Comparison of ENCODE assay signal across 12 cellular contexts in genomic region chr14:60965402-60965801, GRCh38. TPM values are rescaled to one million over a fixed set of nuclear protein-coding genes. Genes with fewer than 3 reads are reported as not detected.
DNase-seq lines count a peak whose midpoint lies in the region; ATAC-seq, FAIRE-seq and TF ChIP-seq lines count a peak whose summit lies in the region.
"Had no signal": no experiment of that assay in that cellular context is flagged by ENCODE, and none has a peak within 500 bp of the region (broad histone marks: within the 10 kb centered on the region; RNA-seq: fewer than 3 reads in every experiment).

No MANE protein-coding gene starts in this region.

- no peak for TF ChIP-seq EP300 in K562 (IDR thresholded peaks at IDR 0.05; ENCODE audit: low read length)

- TF ChIP-seq CTCF in AG10803 (conservative IDR thresholded peaks at IDR 0.05; ENCODE audit: low read length), result no peak
- TF ChIP-seq CTCF in K562 (IDR thresholded peaks at IDR 0.05 in 2 of 3, conservative IDR thresholded peaks at IDR 0.05 in 1 of 3; ENCODE audit: insufficient read depth in 2 of 3, low read depth in 1 of 3, low read length in 3 of 3), result no peak

- FAIRE-seq in K562 (lab: Jason Lieb, UNC), result no peak
- FAIRE-seq: H1 had no signal

- in situ Hi-C loops in K562 (cut with MboI), result no loop called here

- no peaks in the 10 kb centered on the region for H3K36me3 ChIP-seq in K562 (ENCODE audit: control insufficient read depth, insufficient read depth, low read length)

- H4K20me1 ChIP-seq in K562 (replicated peaks; ENCODE audit: control insufficient read depth, insufficient read depth, low read length), result no peaks in the 10 kb centered on the region

- CTCF ChIA-PET in K562 (lab: Yijun Ruan, JAX; ENCODE audit: low intra/inter-chr PET ratio), result no interaction called here

- ATAC-seq in K562 (no peak), HG02938 (IDR thresholded peaks at IDR 0.05; ENCODE audit: unreplicated experiment) (no peak)

- no peak overlapping the region for H3K27ac ChIP-seq in K562 (ENCODE audit: extremely low read depth, low read depth, low read length)
- H3K27ac ChIP-seq: KMS-11, RWPE1 had no signal

- TF ChIP-seq RAD21 in K562 (CRISPR knock-in tag; conservative IDR thresholded peaks at IDR 0.05 in 1 of 2, IDR thresholded peaks at IDR 0.05 in 1 of 2), result no peak

- H3K9me3 ChIP-seq in K562 (replicated peaks; ENCODE audit: control insufficient read depth, insufficient read depth, low read depth, low read length), result no peaks in the 10 kb centered on the region

- H3K27me3 ChIP-seq in K562 (ENCODE audit: control insufficient read depth in 2 of 2, insufficient read depth in 2 of 2, low read length in 2 of 2), result no peaks in the 10 kb centered on the region

- no peak overlapping the region for H3K9ac ChIP-seq in K562 (ENCODE audit: insufficient read depth in 1 of 2, low read depth in 2 of 2, low read length in 2 of 2)
- H3K9ac ChIP-seq: KMS-11 had no signal

- intact Hi-C loops in K562 (cut with micrococcal nuclease), result no loop called here

- H3K4me2 ChIP-seq in K562 (ENCODE audit: insufficient read depth, low read length), result no peak overlapping the region
- H3K4me2 ChIP-seq: KMS-11 had no signal

- H3K4me1 ChIP-seq in K562 (replicated peaks in 1 of 2; ENCODE audit: control insufficient read depth in 2 of 2, insufficient read depth in 2 of 2, low read length in 2 of 2), result peaks cover 4 to 5% of the 10 kb centered on the region in 2 experiments; a peak in 3 of 5 replicates

- DNase-seq in AG10803 (ENCODE audit: low read depth) (peak; percentile 65), HT1080 (ENCODE audit: low read depth) (peak; percentile 35), K562 (ENCODE audit: extremely low read depth in 1 of 4, low spot score in 3 of 4) (no peak), kidney glomerular epithelial cell (lab: John Stamatoyannopoulos, UW) (peak; percentile 15), NOMO-1 treated with DMSO at 0.1 percent for 48 hours (lab: John Stamatoyannopoulos, UW; ENCODE audit: unreplicated experiment) (no peak), NCI-H1105 (lab: John Stamatoyannopoulos, UW) (no peak), NCI-H524 (lab: John Stamatoyannopoulos, UW) (no peak)
- DNase-seq: NCI-H345 had no signal

- H2AFZ ChIP-seq in K562 (ENCODE audit: low read depth, low read length), result no peak overlapping the region

- POLR2A ChIA-PET in K562 (lab: Yijun Ruan, JAX), result no interaction called here

- no peaks in the 10 kb centered on the region for H3K9me1 ChIP-seq in K562 (ENCODE audit: control insufficient read depth, insufficient read depth, low read length)

- H3K4me3 ChIP-seq in AG10803 (ENCODE audit: low read length), result no peak overlapping the region
- H3K4me3 ChIP-seq in K562, result no peak overlapping the region

- no peak for TF ChIP-seq POLR2A in K562 (conservative IDR thresholded peaks at IDR 0.05)

- H3K79me2 ChIP-seq in K562 (ENCODE audit: control insufficient read depth, insufficient read depth, low read length), result no peaks in the 10 kb centered on the region

- no TSS peak for BruUV-seq in K562 (replicated peaks; lab: Mats Ljungman, UMichigan)

TF ChIP-seq in K562, 482 proteins besides CTCF, POLR2A, EP300 and RAD21:
- TF ChIP-seq ZBTB8A (IDR thresholded peaks at IDR 0.05; ENCODE audit: partially characterized antibody), result no peak
- TF ChIP-seq GABPB1 (CRISPR knock-in tag; IDR thresholded peaks at IDR 0.05), result no peak
- peak; percentile 52; the same call in 1 of the 2 replicates for TF ChIP-seq JUND (IDR thresholded peaks at IDR 0.05; ENCODE audit: borderline replicate concordance, low read depth, low read length)
- TF ChIP-seq JUND (tag; IDR thresholded peaks at IDR 0.05; ENCODE audit: borderline replicate concordance, low read depth, low read length), result no peak
- peak; percentile 27; the same call in 1 of the 2 replicates for TF ChIP-seq ARID1B (IDR thresholded peaks at IDR 0.05)
- no peak for TF ChIP-seq MYNN (IDR thresholded peaks at IDR 0.05)
- TF ChIP-seq MYNN (CRISPR knock-in tag; IDR thresholded peaks at IDR 0.05), result no peak
- TF ChIP-seq TBL1XR1 (IDR thresholded peaks at IDR 0.05; ENCODE audit: low read length in 2 of 2), result no peak
- no peak for TF ChIP-seq SMARCB1 (IDR thresholded peaks at IDR 0.05; ENCODE audit: insufficient read length, low read depth)
- TF ChIP-seq FOXJ2 (tag; IDR thresholded peaks at IDR 0.05), result no peak
- peak; percentile 35; the same call in 1 of the 2 replicates for TF ChIP-seq CBFA2T3 (IDR thresholded peaks at IDR 0.05)
- TF ChIP-seq NR1H2 (CRISPR knock-in tag; IDR thresholded peaks at IDR 0.05), result no peak
- no peak for TF ChIP-seq RBM22 (IDR thresholded peaks at IDR 0.05; ENCODE audit: low read depth, low read length, poor library complexity, severe bottlenecking)
- TF ChIP-seq FOSL1 (tag; conservative IDR thresholded peaks at IDR 0.05), result peak; percentile 49; the same call in 1 of the 2 replicates
- no peak for TF ChIP-seq NCOA6 (IDR thresholded peaks at IDR 0.05)
- TF ChIP-seq ATF3 (IDR thresholded peaks at IDR 0.05), result 0 out of 2 replicates have a peak, but pooled peaks have one; percentile 22
- TF ChIP-seq ATF3 (CRISPR knock-in tag; conservative IDR thresholded peaks at IDR 0.05), result no peak
- no peak for TF ChIP-seq RBM15 (IDR thresholded peaks at IDR 0.05; ENCODE audit: insufficient read depth, low read length)
- TF ChIP-seq ZNF324 (CRISPR knock-in tag; IDR thresholded peaks at IDR 0.05), result no peak
- peak; percentile 11; the same call in 1 of the 2 replicates for TF ChIP-seq STAT5A (IDR thresholded peaks at IDR 0.05; ENCODE audit: borderline replicate concordance, low read length)

RNA-seq across cellular contexts. Expression of gene TRMT5, which starts 15.5 kb away (rescaled TPM):
- 16.2 and 17.5 TPM in 2 replicates for total RNA-seq in HT1080 (2014; rRNA removed; shearing (Covaris generic))
- polyA plus RNA-seq in HT1080 (2015; cell fraction: cytosol; rRNA removed), result 15.8 and 18.2 TPM in 2 replicates
- 36.6 and 44.0 TPM in 2 replicates for polyA plus RNA-seq in HT1080 (2015; cell fraction: nucleus; rRNA removed)
- total RNA-seq in K562 (2011; cell fraction: chromatin; rRNA removed; ENCODE audit: low replicate concordance), result 2.5 and 13.8 TPM in 2 replicates
- total RNA-seq in K562 (2011; cell fraction: nucleolus; rRNA removed), result 2.1 and 4.8 TPM in 2 replicates
- total RNA-seq in K562 (2011; cell fraction: nucleoplasm; rRNA removed), result 5.3 and 7.5 TPM in 2 replicates
- total RNA-seq in K562 (2014; rRNA removed) (9.4 and 10.0 TPM in 2 replicates), K562 (2014; rRNA removed; fragmentation: Illumina TruSeq; extraction: Trizol) (18.7 and 22.4 TPM in 2 replicates), K562 (2015; rRNA removed; fragmentation: Illumina TruSeq; extraction: Trizol) (13.5 and 13.8 TPM in 2 replicates), K562 (2021) (15.1 and 18.4 TPM in 2 replicates)
- polyA plus RNA-seq in K562 (2011; rRNA removed) (10.2 and 11.7 TPM in 2 replicates), K562 (2014; fragmentation: Illumina TruSeq; extraction: Trizol) (13.7 and 17.7 TPM in 2 replicates), K562 (2014; fragmentation: Nextera tagmentation; extraction: Ambion mirVana) (10 to 100 TPM; 17.3 to 20.0 TPM), K562 (2014; rRNA removed) (8.4 and 16.4 TPM in 2 replicates)
- polyA plus RNA-seq in K562 (2011; cell fraction: cytosol; rRNA removed), result 2.3 and 4.0 TPM in 2 replicates
- polyA plus RNA-seq in K562 (2011; cell fraction: nucleus; rRNA removed), result 7.0 and 9.5 TPM in 2 replicates
- polyA plus RNA-seq in K562 (2012), result 8.8 and 10.6 TPM in 2 replicates
- polyA minus RNA-seq in K562 (2011; rRNA and poly(A)+ RNA removed), result 14.3 and 16.0 TPM in 2 replicates
- polyA minus RNA-seq in K562 (2011; cell fraction: cytosol; rRNA and poly(A)+ RNA removed), result 5.7 and 7.3 TPM in 2 replicates
- 8.9 and 24.4 TPM in 2 replicates for polyA minus RNA-seq in K562 (2011; cell fraction: nucleus; rRNA and poly(A)+ RNA removed)

RNA-seq across cellular contexts. Expression of gene SLC38A6, which starts 15.6 kb away (rescaled TPM):
- 13.5 and 14.2 TPM in 2 replicates for total RNA-seq in HT1080 (2014; rRNA removed; shearing (Covaris generic))
- polyA plus RNA-seq in HT1080 (2015; cell fraction: cytosol; rRNA removed), result 16.0 and 21.0 TPM in 2 replicates
- polyA plus RNA-seq in HT1080 (2015; cell fraction: nucleus; rRNA removed), result 40.2 and 44.1 TPM in 2 replicates
- total RNA-seq in K562 (2011; cell fraction: chromatin; rRNA removed; ENCODE audit: low replicate concordance), result 27.6 and 96.5 TPM in 2 replicates
- total RNA-seq in K562 (2011; cell fraction: nucleolus; rRNA removed), result 12.3 and 18.2 TPM in 2 replicates
- total RNA-seq in K562 (2011; cell fraction: nucleoplasm; rRNA removed), result 43.3 and 56.6 TPM in 2 replicates
- total RNA-seq in K562 (2014; rRNA removed) (10.0 and 16.5 TPM in 2 replicates), K562 (2014; rRNA removed; fragmentation: Illumina TruSeq; extraction: Trizol) (19.6 and 23.7 TPM in 2 replicates), K562 (2015; rRNA removed; fragmentation: Illumina TruSeq; extraction: Trizol) (35.3 and 40.3 TPM in 2 replicates), K562 (2021) (9.8 and 14.6 TPM in 2 replicates)
- polyA plus RNA-seq in K562 (2011; rRNA removed) (15.7 and 17.6 TPM in 2 replicates), K562 (2014; fragmentation: Illumina TruSeq; extraction: Trizol) (12.5 and 16.1 TPM in 2 replicates), K562 (2014; fragmentation: Nextera tagmentation; extraction: Ambion mirVana) (10 to 100 TPM; 34.6 to 38.7 TPM), K562 (2014; rRNA removed) (12.7 and 13.2 TPM in 2 replicates)
- polyA plus RNA-seq in K562 (2011; cell fraction: cytosol; rRNA removed), result 4.2 and 11.4 TPM in 2 replicates
- 11.3 and 24.9 TPM in 2 replicates for polyA plus RNA-seq in K562 (2011; cell fraction: nucleus; rRNA removed)
- polyA plus RNA-seq in K562 (2012), result 23.7 and 25.9 TPM in 2 replicates
- 23.5 and 30.1 TPM in 2 replicates for polyA minus RNA-seq in K562 (2011; rRNA and poly(A)+ RNA removed)
- 7.0 and 9.6 TPM in 2 replicates for polyA minus RNA-seq in K562 (2011; cell fraction: cytosol; rRNA and poly(A)+ RNA removed)
- polyA minus RNA-seq in K562 (2011; cell fraction: nucleus; rRNA and poly(A)+ RNA removed), result 21.9 and 46.2 TPM in 2 replicates

Comparison
In these comparisons a context has a peak if more than half of its experiments do, and no peak if none do; other contexts are left out.
1. DNase-seq: peak in AG10803 (single experiment), HT1080 (single experiment) and kidney glomerular epithelial cell (single experiment); none in K562 (0 of 4), NOMO-1 treated with DMSO at 0.1 percent for 48 hours (single experiment), NCI-H1105 (single experiment) and NCI-H524 (0 of 2).